7 cellular contexts compared by ENCODE assay signal in genomic region chr11:117208710-117209109, GRCh38. TPM values are rescaled to one million over a fixed set of nuclear protein-coding genes. Genes with fewer than 3 reads are reported as not detected.
DNase-seq lines count a peak whose midpoint lies in the region; ATAC-seq, FAIRE-seq and TF ChIP-seq lines count a peak whose summit lies in the region.
"Not testable (repeated sequence)": the region's sequence is repeated elsewhere in the genome, so short reads cannot be mapped to it uniquely, and the experiment has no call there.

No MANE protein-coding gene starts in this region.

- peak; percentile 17 for ATAC-seq in CD8-positive, alpha-beta T cell

- TF ChIP-seq RAD21 in SK-N-SH (IDR thresholded peaks at IDR 0.05; ENCODE audit: low read length) = not testable (repeated sequence)

- peak; percentile 26 for FAIRE-seq in GM12891 (lab: Jason Lieb, UNC)

- not testable (repeated sequence) for DNase-seq in CD8-positive, alpha-beta T cell; GM12891 (ENCODE audit: insufficient read length, low spot score); SK-N-SH
- DNase-seq in astrocyte of the hippocampus (ENCODE audit: low read depth, low spot score) (peak; percentile 76), endodermal cell (peak; percentile 87), cardiac muscle cell (ENCODE audit: low read depth in 1 of 2, low spot score in 1 of 2) (peak in 1 of 2 donors; percentile 34)

- not testable (repeated sequence) for TF ChIP-seq POLR2A in GM12891 (IDR thresholded peaks at IDR 0.05; ENCODE audit: low read depth, low read length)

- H3K9me3 Mint-ChIP-seq in CD8-positive, alpha-beta T cell; endodermal cell: not testable (repeated sequence)

- TF ChIP-seq EP300 in SK-N-SH (IDR thresholded peaks at IDR 0.05; ENCODE audit: borderline replicate concordance in 1 of 2, low read depth in 1 of 2, low read length in 1 of 2) = not testable (repeated sequence)

- H3K27me3 Mint-ChIP-seq in CD8-positive, alpha-beta T cell (ENCODE audit: low read depth); endodermal cell (ENCODE audit: insufficient read depth): not testable (repeated sequence)

- H3K4me3 Mint-ChIP-seq in CD8-positive, alpha-beta T cell; endodermal cell: not testable (repeated sequence)

- not testable (repeated sequence) for H3K9me3 ChIP-seq in CD8-positive, alpha-beta T cell (ENCODE audit: low read length); SK-N-SH; endodermal cell (ENCODE audit: control insufficient read depth, low read length); cardiac muscle cell (ENCODE audit: low read depth)

- not testable (repeated sequence) for H3K27ac Mint-ChIP-seq in CD8-positive, alpha-beta T cell; endodermal cell

- 93% methylated on average over 6 of the region's 13 CpGs for WGBS in SK-N-SH (ENCODE audit: low lambda C conversion rate)
- 79 to 88% methylated on average over 6 to 7 of the region's 13 CpGs for WGBS in endodermal cell (ENCODE audit: insufficient coverage in 1 of 2, insufficient read length in 1 of 2), 2 experiments

- H3K4me1 ChIP-seq in CD8-positive, alpha-beta T cell (ENCODE audit: insufficient read depth, low read length); SK-N-SH (ENCODE audit: control insufficient read depth in 1 of 2, insufficient read depth in 2 of 2, low read depth in 1 of 2, low read length in 1 of 2); endodermal cell (ENCODE audit: control insufficient read depth, insufficient read depth, low read length); cardiac muscle cell (ENCODE audit: low read depth): not testable (repeated sequence)
- peaks cover 22% of the 10 kb centered on the region for H3K4me1 ChIP-seq in rectal smooth muscle tissue (ENCODE audit: control insufficient read depth, insufficient read depth, low read length)

- H3K36me3 Mint-ChIP-seq in CD8-positive, alpha-beta T cell = peaks cover 62% of the 10 kb centered on the region
- peaks cover 40% of the 10 kb centered on the region for H3K36me3 Mint-ChIP-seq in endodermal cell (ENCODE audit: low read depth)

- POLR2A ChIA-PET in CD8-positive, alpha-beta T cell (lab: Charles Lee); SK-N-SH (lab: Yijun Ruan, JAX): not testable (repeated sequence)

- CTCF ChIA-PET in CD8-positive, alpha-beta T cell (lab: Charles Lee); SK-N-SH (lab: Yijun Ruan, JAX): not testable (repeated sequence)

- H3K4me2 ChIP-seq in SK-N-SH = not testable (repeated sequence)

- intact Hi-C loops in CD8-positive, alpha-beta T cell (cut with DNase I, micrococcal nuclease) = loop anchor here (2.0 to 5.0 kb wide), 2 partner anchors 76 kb away; no protein-coding TSS in a partner anchor

- peaks cover 30% of the 10 kb centered on the region for H3F3A ChIP-seq in SK-N-SH (replicated peaks; ENCODE audit: insufficient read depth)

- H2AFZ ChIP-seq in SK-N-SH (ENCODE audit: low read depth) = not testable (repeated sequence)

- peaks cover 14% of the 10 kb centered on the region for H3K36me3 ChIP-seq in CD8-positive, alpha-beta T cell (ENCODE audit: insufficient read depth, low read length)
- peaks cover 7 to 31% of the 10 kb centered on the region in 2 experiments for H3K36me3 ChIP-seq in SK-N-SH (replicated peaks in 1 of 2; ENCODE audit: control insufficient read depth in 1 of 2, insufficient read depth in 2 of 2, low read length in 1 of 2)
- H3K36me3 ChIP-seq in endodermal cell (ENCODE audit: control insufficient read depth, insufficient read depth, low read length) = peaks cover 23% of the 10 kb centered on the region
- H3K36me3 ChIP-seq in cardiac muscle cell = not testable (repeated sequence)
- peaks cover 28% of the 10 kb centered on the region for H3K36me3 ChIP-seq in rectal smooth muscle tissue (ENCODE audit: control insufficient read depth, insufficient read depth, low read length)

- TF ChIP-seq CTCF in CD8-positive, alpha-beta T cell (IDR thresholded peaks at IDR 0.05) = not testable (repeated sequence)
- peak; percentile 21; the same call in 1 of the 2 replicates for TF ChIP-seq CTCF in SK-N-SH (IDR thresholded peaks at IDR 0.05)
- peak; percentile 42 for TF ChIP-seq CTCF in endodermal cell (conservative IDR thresholded peaks at IDR 0.05)
- peak; percentile 7 for TF ChIP-seq CTCF in cardiac muscle cell (IDR thresholded peaks at IDR 0.05; ENCODE audit: low read depth, low read length)

- not testable (repeated sequence) for H3K27me3 ChIP-seq in CD8-positive, alpha-beta T cell (ENCODE audit: insufficient read depth, low read length); SK-N-SH (ENCODE audit: insufficient read depth); endodermal cell (ENCODE audit: control insufficient read depth, insufficient read depth, low read length, poor library complexity, severe bottlenecking); cardiac muscle cell; rectal smooth muscle tissue (ENCODE audit: control insufficient read depth, insufficient read depth, low read length)

- H4K20me1 ChIP-seq in SK-N-SH (ENCODE audit: insufficient read depth) = not testable (repeated sequence)

- H3K4me1 Mint-ChIP-seq in CD8-positive, alpha-beta T cell (ENCODE audit: low read depth); endodermal cell: not testable (repeated sequence)

- not testable (repeated sequence) for H3K4me3 ChIP-seq in CD8-positive, alpha-beta T cell (ENCODE audit: low read depth, low read length); SK-N-SH (ENCODE audit: low read depth in 2 of 2, low read length in 1 of 2); endodermal cell (ENCODE audit: low read length); cardiac muscle cell; rectal smooth muscle tissue (ENCODE audit: low read length)

- H3K9ac ChIP-seq in SK-N-SH; endodermal cell (ENCODE audit: extremely low read depth, low read length, poor library complexity, severe bottlenecking); rectal smooth muscle tissue (ENCODE audit: low read length): not testable (repeated sequence)

- not testable (repeated sequence) for H3K27ac ChIP-seq in CD8-positive, alpha-beta T cell (ENCODE audit: low read depth, low read length); SK-N-SH (ENCODE audit: low read depth in 2 of 2, low read length in 1 of 2); endodermal cell (ENCODE audit: low read depth, low read length); cardiac muscle cell
- peak overlapping the region; percentile 68 for H3K27ac ChIP-seq in rectal smooth muscle tissue (ENCODE audit: low read depth, low read length)

- not testable (repeated sequence) for H3K79me2 ChIP-seq in SK-N-SH (ENCODE audit: insufficient read depth)

- not testable (repeated sequence) for H3K9me2 ChIP-seq in SK-N-SH

RNA-seq across cellular contexts. Expression of gene TAGLN, which starts 9.5 kb away (rescaled TPM):
- total RNA-seq in CD8-positive, alpha-beta T cell = 1 to 10 TPM; 9.4 to 9.8 TPM
- 2.8 TPM for polyA plus RNA-seq in GM12891 (2012; ENCODE audit: low read depth, missing spikeins)
- polyA plus RNA-seq in SK-N-SH (2012; rRNA removed) (519 and 811 TPM in 2 replicates), cardiac muscle cell (65.2 and 1,052 TPM in 2 replicates)
- polyA plus RNA-seq in SK-N-SH (2012; cell fraction: cytosol; rRNA removed) = 447 and 526 TPM in 2 replicates
- polyA plus RNA-seq in SK-N-SH (2012; cell fraction: nucleus; rRNA removed) = 571 and 676 TPM in 2 replicates
- total RNA-seq in endodermal cell (100 to 1,000 TPM; 228 to 412 TPM), cardiac muscle cell (82.5 and 1,828 TPM in 2 replicates)
- polyA plus RNA-seq in endodermal cell (2013, experiment 1 of 2) = 375 TPM
- polyA plus RNA-seq in endodermal cell (2013, experiment 2 of 2) = 542 TPM

RNA-seq across cellular contexts. Expression of gene PCSK7, which starts 23.2 kb away (rescaled TPM):
- 100 to 1,000 TPM; 208 to 218 TPM for total RNA-seq in CD8-positive, alpha-beta T cell
- polyA plus RNA-seq in GM12891 (2012; ENCODE audit: low read depth, missing spikeins) = 30.6 TPM
- polyA plus RNA-seq in SK-N-SH (2012; rRNA removed) = 49.7 and 52.1 TPM in 2 replicates
- 22.8 and 36.1 TPM in 2 replicates for polyA plus RNA-seq in SK-N-SH (2012; cell fraction: cytosol; rRNA removed)
- 133 and 171 TPM in 2 replicates for polyA plus RNA-seq in SK-N-SH (2012; cell fraction: nucleus; rRNA removed)
- 10 to 100 TPM; 56.5 to 58.6 TPM for total RNA-seq in endodermal cell
- 27.4 TPM for polyA plus RNA-seq in endodermal cell (2013, experiment 1 of 2)
- 21.1 TPM for polyA plus RNA-seq in endodermal cell (2013, experiment 2 of 2)
- total RNA-seq in cardiac muscle cell = 43.6 and 46.6 TPM in 2 replicates
- polyA plus RNA-seq in cardiac muscle cell = 31.6 and 31.7 TPM in 2 replicates

RNA-seq across cellular contexts. Expression of gene RNF214, which starts 23.8 kb away (rescaled TPM):
- total RNA-seq in CD8-positive, alpha-beta T cell = 10 to 100 TPM; 10.8 to 11.7 TPM
- 7.1 TPM for polyA plus RNA-seq in GM12891 (2012; ENCODE audit: low read depth, missing spikeins)
- polyA plus RNA-seq in SK-N-SH (2012; rRNA removed) (11.9 and 15.4 TPM in 2 replicates), cardiac muscle cell (13.8 and 24.6 TPM in 2 replicates)
- polyA plus RNA-seq in SK-N-SH (2012; cell fraction: cytosol; rRNA removed) = 10.4 and 11.4 TPM in 2 replicates
- 25.9 and 36.4 TPM in 2 replicates for polyA plus RNA-seq in SK-N-SH (2012; cell fraction: nucleus; rRNA removed)
- total RNA-seq in endodermal cell (10 to 100 TPM; 46.4 to 51.1 TPM), cardiac muscle cell (14.1 and 20.0 TPM in 2 replicates)
- polyA plus RNA-seq in endodermal cell (2013, experiment 1 of 2) = 35.7 TPM
- polyA plus RNA-seq in endodermal cell (2013, experiment 2 of 2) = 37.2 TPM

RNA-seq across cellular contexts. Expression of gene SIDT2, which starts 30.2 kb away (rescaled TPM):
- 100 to 1,000 TPM; 133 to 134 TPM for total RNA-seq in CD8-positive, alpha-beta T cell
- 11.1 TPM for polyA plus RNA-seq in GM12891 (2012; ENCODE audit: low read depth, missing spikeins)
- polyA plus RNA-seq in SK-N-SH (2012; rRNA removed) = 17.3 and 17.5 TPM in 2 replicates
- 8.0 and 12.6 TPM in 2 replicates for polyA plus RNA-seq in SK-N-SH (2012; cell fraction: cytosol; rRNA removed)
- 39.5 and 52.3 TPM in 2 replicates for polyA plus RNA-seq in SK-N-SH (2012; cell fraction: nucleus; rRNA removed)
- 10 to 100 TPM; 39.3 to 43.0 TPM for total RNA-seq in endodermal cell
- 23.7 TPM for polyA plus RNA-seq in endodermal cell (2013, experiment 1 of 2)
- polyA plus RNA-seq in endodermal cell (2013, experiment 2 of 2) = 21.9 TPM
- 27.1 and 32.9 TPM in 2 replicates for total RNA-seq in cardiac muscle cell
- 10.3 and 16.1 TPM in 2 replicates for polyA plus RNA-seq in cardiac muscle cell
